ENCODE assay signal across 8 cellular contexts in the genomic region with DNA sequence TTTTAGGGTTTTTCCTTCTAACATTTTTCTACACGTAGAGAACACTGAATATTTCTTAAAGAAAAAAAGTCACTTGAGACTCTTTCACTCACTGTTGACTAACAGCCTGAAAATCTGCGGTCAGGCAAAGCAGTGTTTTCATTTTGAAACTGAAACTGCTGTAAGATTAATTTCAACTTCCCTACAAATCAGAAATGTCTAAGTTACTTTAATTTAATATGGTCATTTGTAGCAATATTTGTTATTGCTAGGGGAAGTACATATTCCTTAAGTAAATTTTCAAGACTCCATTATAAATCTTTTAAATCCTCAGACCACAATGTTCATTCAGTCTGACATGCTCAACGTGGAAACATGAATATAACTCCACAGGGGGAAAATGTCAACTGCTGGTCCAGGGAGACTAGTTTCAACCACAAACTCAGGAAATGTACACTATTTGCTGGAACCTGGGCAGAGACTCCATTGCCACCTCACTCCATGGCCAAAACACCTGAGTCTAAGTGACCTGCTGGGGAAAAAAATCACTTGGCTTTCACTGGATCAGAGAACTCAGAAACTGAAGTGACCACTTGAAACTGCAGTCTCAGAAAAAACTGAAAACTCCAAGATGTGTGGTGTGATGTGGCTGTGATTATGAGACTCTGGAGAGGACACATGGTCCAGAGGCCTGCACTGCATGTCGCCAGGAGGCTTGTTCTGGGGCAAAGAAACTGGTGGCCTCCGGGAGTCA.
DNase-seq lines count a peak whose midpoint lies in the region; ATAC-seq, FAIRE-seq and TF ChIP-seq lines count a peak whose summit lies in the region.

No MANE protein-coding gene starts in this region.

- no peak for TF ChIP-seq POLR2A in lower leg skin (IDR thresholded peaks at IDR 0.05)

- peak overlapping the region; percentile 81 for H3K4me3 ChIP-seq in CD4-positive, CD25-positive, alpha-beta regulatory T cell (ENCODE audit: low read depth, low read length)
- H3K4me3 ChIP-seq in WI38 (ENCODE audit: low read depth, low read length) (peak overlapping the region; percentile 42), right cardiac atrium (ENCODE audit: low read length) (peak overlapping the region; percentile 40), tibial artery (peak overlapping the region in 1 of 2 donors; percentile 17), lower leg skin (ENCODE audit: low read depth, poor library complexity, severe bottlenecking) (no peak overlapping the region)

- H3K9me3 ChIP-seq in CD4-positive, CD25-positive, alpha-beta regulatory T cell (ENCODE audit: control insufficient read depth in 2 of 2, low read length in 2 of 2), result no peaks in the 10 kb centered on the region
- H3K9me3 ChIP-seq in right cardiac atrium (ENCODE audit: control insufficient read depth, low read length) (no peaks in the 10 kb centered on the region), tibial artery (no peaks in the 10 kb centered on the region)

- H3K36me3 ChIP-seq in CD4-positive, CD25-positive, alpha-beta regulatory T cell (ENCODE audit: control insufficient read depth, insufficient read depth, low read length), result no peaks in the 10 kb centered on the region
- H3K36me3 ChIP-seq in tibial artery, result no peaks in the 10 kb centered on the region

- intact Hi-C loops in right cardiac atrium (cut with DNase I), result no loop called here
- intact Hi-C loops in tibial artery (cut with DNase I; ENCODE audit: low total_unique reads), result no loop called here
- intact Hi-C loops in lower leg skin (cut with DNase I; ENCODE audit: low total_unique reads), result no loop called here

- H3K4me1 ChIP-seq in CD4-positive, CD25-positive, alpha-beta regulatory T cell (ENCODE audit: control insufficient read depth, insufficient read depth, low read length, poor library complexity, severe bottlenecking), result peaks cover 18% of the 10 kb centered on the region
- H3K4me1 ChIP-seq in right cardiac atrium (ENCODE audit: control insufficient read depth, insufficient read depth, low read length), result peaks cover 6% of the 10 kb centered on the region
- peaks cover 0 to 21% (median 7%) of the 10 kb centered on the region in 4 donors for H3K4me1 ChIP-seq in tibial artery

- peak in 2 of 3 donors; percentile 40 to 79 for DNase-seq in CD4-positive, CD25-positive, alpha-beta regulatory T cell
- DNase-seq in GM19239 (ENCODE audit: insufficient read length, low spot score), result peak; percentile 36
- no peak for DNase-seq in right cardiac atrium
- DNase-seq in tibial artery, result no peak
- no peak for DNase-seq in D721Med (ENCODE audit: insufficient read length, low spot score)
- DNase-seq in lower leg skin (ENCODE audit: low spot score in 2 of 2), result no peak

- peak overlapping the region; percentile 73 for H3K27ac ChIP-seq in CD4-positive, CD25-positive, alpha-beta regulatory T cell (ENCODE audit: insufficient read depth, low read length, poor library complexity, severe bottlenecking)
- peak overlapping the region; percentile 39 for H3K27ac ChIP-seq in right cardiac atrium (ENCODE audit: low read length)
- peak overlapping the region; percentile 51 for H3K27ac ChIP-seq in tibial artery

- H3K36me3 Mint-ChIP-seq in CD4-positive, CD25-positive, alpha-beta regulatory T cell, result no peaks in the 10 kb centered on the region

- ATAC-seq in CD4-positive, CD25-positive, alpha-beta regulatory T cell (ENCODE audit: low read depth in 2 of 2), result peak; percentile 55 to 74
- ATAC-seq in HG03342 (IDR thresholded peaks at IDR 0.05; ENCODE audit: unreplicated experiment) (peak; percentile 92), right cardiac atrium (peak in 1 of 2 donors; percentile 47)

- 42% methylated on average over 5 of the region's 5 CpGs for WGBS in right cardiac atrium
- WGBS in lower leg skin, 2 donors, result 44 to 52% methylated on average over 5 of the region's 5 CpGs

- no peak for TF ChIP-seq CTCF in WI38 (IDR thresholded peaks at IDR 0.05; ENCODE audit: low read depth, low read length)
- TF ChIP-seq CTCF in tibial artery (IDR thresholded peaks at IDR 0.05), result no peak
- no peak for TF ChIP-seq CTCF in D721Med (IDR thresholded peaks at IDR 0.05; ENCODE audit: insufficient read depth, missing control alignments)
- TF ChIP-seq CTCF in lower leg skin (IDR thresholded peaks at IDR 0.05), result no peak

- H3K9me3 Mint-ChIP-seq in CD4-positive, CD25-positive, alpha-beta regulatory T cell, result no peaks in the 10 kb centered on the region

- H3K27me3 ChIP-seq in CD4-positive, CD25-positive, alpha-beta regulatory T cell (ENCODE audit: control insufficient read depth, insufficient read depth, low read length), result no peaks in the 10 kb centered on the region
- H3K27me3 ChIP-seq in right cardiac atrium (ENCODE audit: control insufficient read depth, insufficient read depth) (no peaks in the 10 kb centered on the region), tibial artery (no peaks in the 10 kb centered on the region)

- H3K27ac Mint-ChIP-seq in CD4-positive, CD25-positive, alpha-beta regulatory T cell, result peak overlapping the region; percentile 32 to 84 (median 51)

- H3K27me3 Mint-ChIP-seq in CD4-positive, CD25-positive, alpha-beta regulatory T cell, result no peaks in the 10 kb centered on the region

- H3K4me1 Mint-ChIP-seq in CD4-positive, CD25-positive, alpha-beta regulatory T cell, result peaks cover 16 to 49% (median 30%) of the 10 kb centered on the region in 4 donors

- FAIRE-seq in GM19239 (lab: Jason Lieb, UNC), result peak; percentile 94
- FAIRE-seq in D721Med (lab: Jason Lieb, UNC), result no peak

- H3K4me3 Mint-ChIP-seq in CD4-positive, CD25-positive, alpha-beta regulatory T cell, result peak overlapping the region; percentile 68 to 88 (median 70)

Comparison
In these comparisons a context has a peak if more than half of its experiments do, and no peak if none do; other contexts are left out.
1. DNase-seq: peak in CD4-positive, CD25-positive, alpha-beta regulatory T cell (2 of 3) and GM19239 (single experiment); none in right cardiac atrium (0 of 3), tibial artery (0 of 2), D721Med (single experiment) and lower leg skin (0 of 2).
2. Peak in every context shown above with its lines, with median percentiles within 50 percentile points of each other: H3K27ac ChIP-seq.